In genomic region chr7:131640686-131641085, GRCh38 we compare ENCODE assay signal across 23 cellular contexts.
"Had no signal": no experiment of that assay in that cellular context is flagged by ENCODE, and none has a peak within 500 bp of the region (broad histone marks: within the 10 kb centered on the region; RNA-seq: fewer than 3 reads in every experiment).

No MANE protein-coding gene starts in this region.

- H3K9me3 ChIP-seq: colonic mucosa, gastrocnemius medialis, left ventricle myocardium inferior, lower lobe of right lung, neutrophil, right atrium auricular region, sigmoid colon, testis, tibial nerve, upper lobe of right lung, vagina had no signal

- H3K36me3 Mint-ChIP-seq: immature natural killer cell; memory B cell; stimulated activated naive B cell treated with anti-CD40 and anti-IgM and Interleukin-4, amounts not matched to agents 10 μg/mL and 1 μg/mL and 100 μg/mL, for 72 hours had no signal

- H3K36me3 ChIP-seq: colonic mucosa, gastrocnemius medialis, left ventricle myocardium inferior, lower lobe of right lung, neutrophil, right atrium auricular region, sigmoid colon, tibial nerve, upper lobe of right lung, vagina had no signal

- H3K9me3 Mint-ChIP-seq: immature natural killer cell; memory B cell; nephron progenitor cell; stimulated activated naive CD8-positive, alpha-beta T cell treated with anti-CD3 and anti-CD28 coated beads, Interleukin-15, amount 100 ng/mL, for 72 hours had no signal

- H3K4me1 ChIP-seq: colonic mucosa, gastrocnemius medialis, lower lobe of right lung, sigmoid colon, tibial nerve, upper lobe of right lung, vagina had no signal

- H3K4me1 Mint-ChIP-seq: immature natural killer cell; memory B cell; stimulated activated naive B cell treated with anti-CD40 and anti-IgM and Interleukin-4, amounts not matched to agents 10 μg/mL and 1 μg/mL and 100 μg/mL, for 72 hours; stimulated activated naive CD8-positive, alpha-beta T cell treated with anti-CD3 and anti-CD28 coated beads, Interleukin-15, amount 100 ng/mL, for 72 hours had no signal

- H3K27ac Mint-ChIP-seq: immature natural killer cell; memory B cell; nephron progenitor cell; stimulated activated naive B cell treated with anti-CD40 and anti-IgM and Interleukin-4, amounts not matched to agents 10 μg/mL and 1 μg/mL and 100 μg/mL, for 72 hours; stimulated activated naive CD8-positive, alpha-beta T cell treated with anti-CD3 and anti-CD28 coated beads, Interleukin-15, amount 100 ng/mL, for 72 hours had no signal

- H3K4me3 Mint-ChIP-seq: immature natural killer cell; memory B cell; nephron progenitor cell; stimulated activated naive B cell treated with anti-CD40 and anti-IgM and Interleukin-4, amounts not matched to agents 10 μg/mL and 1 μg/mL and 100 μg/mL, for 72 hours; stimulated activated naive CD8-positive, alpha-beta T cell treated with anti-CD3 and anti-CD28 coated beads, Interleukin-15, amount 100 ng/mL, for 72 hours had no signal

- H3K27ac ChIP-seq: colonic mucosa, gastrocnemius medialis, left ventricle myocardium inferior, lower lobe of right lung, neutrophil, right atrium auricular region, sigmoid colon, skin epidermis, testis, tibial nerve, upper lobe of right lung, vagina had no signal

- H3K4me3 ChIP-seq: colonic mucosa, gastrocnemius medialis, left ventricle myocardium inferior, lower lobe of right lung, right atrium auricular region, sigmoid colon, skin epidermis, testis, tibial nerve, upper lobe of right lung, vagina had no signal

- DNase-seq: colonic mucosa; effector CD4-positive, alpha-beta T cell; gastrocnemius medialis; immature natural killer cell; kidney; left cardiac atrium; left ventricle myocardium inferior; lower lobe of right lung; midbrain; nephron progenitor cell; sigmoid colon; stimulated activated CD4-positive, alpha-beta T cell treated with anti-CD3 and anti-CD28 coated beads, Interleukin-2, amount 100 ng/mL, for 24 hours; stimulated activated CD4-positive, alpha-beta T cell treated with anti-CD3 and anti-CD28 coated beads, Interleukin-4, amount 100 ng/mL, for 4 hours; stimulated activated naive B cell treated with anti-CD40 and anti-IgM and Interleukin-4, amounts not matched to agents 10 μg/mL and 1 μg/mL and 100 μg/mL, for 72 hours; stimulated activated naive CD8-positive, alpha-beta T cell treated with anti-CD3 and anti-CD28 coated beads, Interleukin-15, amount 100 ng/mL, for 72 hours; testis; upper lobe of right lung had no signal

- H3K27me3 ChIP-seq: colonic mucosa, gastrocnemius medialis, neutrophil, right atrium auricular region, sigmoid colon, testis, tibial nerve, upper lobe of right lung, vagina had no signal
